Comparison of ENCODE assay signal across 21 cellular contexts in the genomic region with DNA sequence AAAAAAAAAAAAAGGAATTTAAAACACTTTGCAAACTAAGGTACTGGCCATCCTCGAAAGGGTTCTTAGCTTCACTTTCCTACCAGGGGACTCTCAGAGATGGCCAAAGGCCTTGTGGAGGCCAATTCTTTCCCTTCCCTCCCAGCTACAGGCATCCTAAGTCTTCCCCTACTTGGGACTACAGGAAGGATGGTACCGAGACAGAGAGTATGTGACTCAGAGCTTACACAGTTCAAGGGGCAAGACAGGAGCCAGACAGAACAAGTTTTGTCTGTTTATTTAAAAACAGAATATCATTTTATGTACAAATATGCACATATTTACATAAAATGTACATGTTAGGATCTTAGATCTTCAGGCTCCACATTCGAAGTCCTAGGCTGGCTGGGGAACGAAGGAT. TPM values are rescaled to one million over a fixed set of nuclear protein-coding genes. Genes with fewer than 3 reads are reported as not detected.
DNase-seq lines count a peak whose midpoint lies in the region; ATAC-seq and TF ChIP-seq lines count a peak whose summit lies in the region.
"Had no signal": no experiment of that assay in that cellular context is flagged by ENCODE, and none has a peak within 500 bp of the region (broad histone marks: within the 10 kb centered on the region; RNA-seq: fewer than 3 reads in every experiment).

No MANE protein-coding gene starts in this region.

- no peak for DNase-seq in DND-41
- DNase-seq in activated CD4-positive, alpha-beta memory T cell treated with anti-CD3 and anti-CD28 coated beads for 36 hours = no peak
- DNase-seq in immature natural killer cell = no peak
- DNase-seq in NCI-H128 (lab: John Stamatoyannopoulos, UW; ENCODE audit: unreplicated experiment) = no peak
- no peak for DNase-seq in colonic mucosa
- DNase-seq in stimulated activated CD4-positive, alpha-beta T cell treated with anti-CD3 and anti-CD28 coated beads, Interleukin-2, amount 100 ng/mL, for 48 hours = no peak
- DNase-seq in left lobe of liver (ENCODE audit: low spot score) = no peak
- DNase-seq: activated CD8-positive, alpha-beta memory T cell treated with anti-CD3 and anti-CD28 coated beads, Interleukin-2, amount 50 U/mL, for 48 hours; amniotic stem cell; cerebellar nuclear complex; DMS153; left ventricle myocardium inferior; NCI-H1105; NCI-H446; OCI-M1; psoas muscle had no signal

- no peak overlapping the region for H3K9ac ChIP-seq in BLaER1
- H3K9ac ChIP-seq in DND-41 (ENCODE audit: low read depth, low read length) = no peak overlapping the region
- H3K9ac ChIP-seq in colonic mucosa (ENCODE audit: low read depth in 2 of 2, low read length in 2 of 2) = no peak overlapping the region

- H4K20me1 ChIP-seq in BLaER1 = peaks cover 20% of the 10 kb centered on the region; the same call in 1 of the 2 replicates
- peaks cover 16% of the 10 kb centered on the region for H4K20me1 ChIP-seq in DND-41 (ENCODE audit: insufficient read depth, low read length)

- H3K79me2 ChIP-seq in DND-41 (ENCODE audit: insufficient read depth, low read length) = peaks cover 38% of the 10 kb centered on the region

- H3K36me3 ChIP-seq in BLaER1 = peaks cover 14% of the 10 kb centered on the region
- peaks cover 12% of the 10 kb centered on the region for H3K36me3 ChIP-seq in DND-41 (ENCODE audit: insufficient read depth, low read length)
- H3K36me3 ChIP-seq in colonic mucosa = no peaks in the 10 kb centered on the region
- H3K36me3 ChIP-seq: left ventricle myocardium inferior had no signal

- ATAC-seq in DND-41 (ENCODE audit: insufficient read depth, low read depth) = no peak
- no peak for ATAC-seq in left lobe of liver
- ATAC-seq: psoas muscle had no signal

- peaks cover 2% of the 10 kb centered on the region for H3K9me3 Mint-ChIP-seq in activated CD4-positive, alpha-beta memory T cell treated with anti-CD3 and anti-CD28 coated beads for 36 hours
- no peaks in the 10 kb centered on the region for H3K9me3 Mint-ChIP-seq in immature natural killer cell

- H3K4me1 Mint-ChIP-seq in activated CD4-positive, alpha-beta memory T cell treated with anti-CD3 and anti-CD28 coated beads for 36 hours (ENCODE audit: low read depth) = peaks cover 38% of the 10 kb centered on the region
- H3K4me1 Mint-ChIP-seq in immature natural killer cell = peaks cover 51 to 65% of the 10 kb centered on the region in 2 donors

- intact Hi-C loops in activated CD4-positive, alpha-beta memory T cell treated with anti-CD3 and anti-CD28 coated beads for 36 hours (cut with micrococcal nuclease) = loop anchor here (1.0 kb wide), 2 partner anchors 22 to 27 kb away; no protein-coding TSS in a partner anchor
- intact Hi-C loops in colonic mucosa (cut with DNase I) = no loop called here

- H3K27me3 ChIP-seq in BLaER1 (no peaks in the 10 kb centered on the region), DND-41 (ENCODE audit: insufficient read depth, low read length, poor library complexity) (no peaks in the 10 kb centered on the region), colonic mucosa (no peaks in the 10 kb centered on the region)

- no peaks in the 10 kb centered on the region for H3K9me3 ChIP-seq in BLaER1
- no peaks in the 10 kb centered on the region for H3K9me3 ChIP-seq in DND-41 (ENCODE audit: insufficient read depth, low read length, severe bottlenecking)
- no peaks in the 10 kb centered on the region for H3K9me3 ChIP-seq in colonic mucosa
- H3K9me3 ChIP-seq: left ventricle myocardium inferior, psoas muscle had no signal

- H3K4me2 ChIP-seq in BLaER1 = peak overlapping the region; percentile 100
- H3K4me2 ChIP-seq in DND-41 (ENCODE audit: insufficient read depth, low read length) = no peak overlapping the region

- peaks cover 48% of the 10 kb centered on the region for H3K4me1 ChIP-seq in BLaER1
- peaks cover 43% of the 10 kb centered on the region for H3K4me1 ChIP-seq in DND-41 (ENCODE audit: insufficient read depth, low read length)
- no peaks in the 10 kb centered on the region for H3K4me1 ChIP-seq in colonic mucosa
- H3K4me1 ChIP-seq: left ventricle myocardium inferior, psoas muscle had no signal

- H2AFZ ChIP-seq in DND-41 (ENCODE audit: low read depth, low read length) = no peak overlapping the region; the same call in 1 of the 2 replicates

- H3K4me3 ChIP-seq in BLaER1 = no peak overlapping the region
- H3K4me3 ChIP-seq in DND-41 (ENCODE audit: low read depth in 1 of 2, low read length in 2 of 2) = no peak overlapping the region
- H3K4me3 ChIP-seq in colonic mucosa = no peak overlapping the region
- H3K4me3 ChIP-seq: left ventricle myocardium inferior, psoas muscle, SK-N-MC had no signal

- H3K27ac Mint-ChIP-seq in activated CD4-positive, alpha-beta memory T cell treated with anti-CD3 and anti-CD28 coated beads for 36 hours = peak overlapping the region; percentile 99
- H3K27ac Mint-ChIP-seq in immature natural killer cell = peak overlapping the region; percentile 94 to 98 (median 97)

- CTCF ChIA-PET in activated CD4-positive, alpha-beta memory T cell treated with anti-CD3 and anti-CD28 coated beads for 36 hours (lab: Charles Lee) = interaction anchor here (0.5 to 7.3 kb wide), 14 partner anchors 9 to 156 kb away, joined by 3 to 120 read pairs (median 7); partner anchors contain the start of genes DEDD, KLHDC9, NIT1 and PFDN2

- POLR2A ChIA-PET in activated CD4-positive, alpha-beta memory T cell treated with anti-CD3 and anti-CD28 coated beads for 36 hours (lab: Charles Lee) = interaction anchor here (0.6 to 3.9 kb wide), 11 partner anchors 8 to 132 kb away, joined by 3 to 39 read pairs (median 5); partner anchors contain the start of genes DEDD, NIT1, PFDN2 and TSTD1

- no peak overlapping the region for H3K4me3 Mint-ChIP-seq in activated CD4-positive, alpha-beta memory T cell treated with anti-CD3 and anti-CD28 coated beads for 36 hours
- H3K4me3 Mint-ChIP-seq in immature natural killer cell = peak overlapping the region in 2 of 5 donors; percentile 29 to 44

- TF ChIP-seq CTCF in DND-41 (IDR thresholded peaks at IDR 0.05; ENCODE audit: borderline replicate concordance, extremely low read depth, low read length, poor library complexity, severe bottlenecking) (no peak), colonic mucosa (IDR thresholded peaks at IDR 0.05) (no peak)

- H3K27ac ChIP-seq in BLaER1 (peak overlapping the region; percentile 96), DND-41 (ENCODE audit: low read length) (peak overlapping the region; percentile 60), colonic mucosa (no peak overlapping the region)
- H3K27ac ChIP-seq: psoas muscle, SK-N-MC, VCaP had no signal

- H3K27me3 Mint-ChIP-seq in activated CD4-positive, alpha-beta memory T cell treated with anti-CD3 and anti-CD28 coated beads for 36 hours = no peaks in the 10 kb centered on the region
- peaks cover 12 to 27% (median 15%) of the 10 kb centered on the region in 3 donors for H3K27me3 Mint-ChIP-seq in immature natural killer cell (ENCODE audit: low read depth in 3 of 3)

- peaks cover 27% of the 10 kb centered on the region for H3K36me3 Mint-ChIP-seq in activated CD4-positive, alpha-beta memory T cell treated with anti-CD3 and anti-CD28 coated beads for 36 hours
- H3K36me3 Mint-ChIP-seq in immature natural killer cell = peaks cover 8 to 14% (median 8%) of the 10 kb centered on the region in 3 donors

RNA-seq across cellular contexts. Expression of gene ARHGAP30, which starts 1.0 kb away (rescaled TPM):
- total RNA-seq in activated CD4-positive, alpha-beta memory T cell treated with anti-CD3 and anti-CD28 coated beads for 36 hours = 100 to 1,000 TPM; 171 to 178 TPM
- 100 to 1,000 TPM in 2 of 3 donors, 10 to 100 TPM in 1; 98.0 to 265 (median 103) TPM for polyA plus RNA-seq in immature natural killer cell
- 1 to 10 TPM; 3.5 to 5.3 TPM for total RNA-seq in colonic mucosa
- total RNA-seq in left lobe of liver = 4.0 TPM
- total RNA-seq: myocyte had no signal

RNA-seq across cellular contexts. Expression of gene NECTIN4, which starts 18.6 kb away (rescaled TPM):
- total RNA-seq in activated CD4-positive, alpha-beta memory T cell treated with anti-CD3 and anti-CD28 coated beads for 36 hours = under 1 TPM in 1 of 2 experiments, not detected in 1; 0.05 TPM
- polyA plus RNA-seq in immature natural killer cell = not detected
- 1 to 10 TPM; 4.6 to 7.8 TPM for total RNA-seq in colonic mucosa
- not detected for total RNA-seq in left lobe of liver
- total RNA-seq: frontal cortex, left ventricle myocardium inferior, psoas muscle had no signal

RNA-seq across cellular contexts. Expression of gene USF1, which starts 25.0 kb away (rescaled TPM):
- 10 to 100 TPM; 43.4 to 43.7 TPM for total RNA-seq in activated CD4-positive, alpha-beta memory T cell treated with anti-CD3 and anti-CD28 coated beads for 36 hours
- polyA plus RNA-seq in immature natural killer cell = 10 to 100 TPM in 1 of 3 donors, 1 to 10 TPM in 1, not detected in 1; 7.9 to 12.2 TPM
- total RNA-seq in colonic mucosa (10 to 100 TPM; 63.6 TPM), left lobe of liver (27.6 TPM)

RNA-seq across cellular contexts. Expression of gene KLHDC9, which starts 27.4 kb away (rescaled TPM):
- total RNA-seq in activated CD4-positive, alpha-beta memory T cell treated with anti-CD3 and anti-CD28 coated beads for 36 hours = 1 to 10 TPM; 1.2 to 1.6 TPM
- under 1 TPM in 1 of 3 donors, not detected in 2; 0.59 TPM for polyA plus RNA-seq in immature natural killer cell
- 10 to 100 TPM in 1 of 2 donors, 1 to 10 TPM in 1; 7.1 to 10.1 TPM for total RNA-seq in colonic mucosa
- 6.2 TPM for total RNA-seq in left lobe of liver

RNA-seq across cellular contexts. Expression of gene TSTD1, which starts 32.0 kb away (rescaled TPM):
- 10 to 100 TPM; 70.2 to 77.7 TPM for total RNA-seq in activated CD4-positive, alpha-beta memory T cell treated with anti-CD3 and anti-CD28 coated beads for 36 hours
- polyA plus RNA-seq in immature natural killer cell = 100 to 1,000 TPM; 229 to 385 (median 349) TPM
- total RNA-seq in colonic mucosa = 10 to 100 TPM; 74.7 to 87.8 TPM
- total RNA-seq in left lobe of liver = 30.7 TPM

Comparison
In these comparisons a context has a peak if more than half of its experiments do, and no peak if none do; other contexts are left out.
1. RNA of gene ARHGAP30, which starts 1.0 kb away (total RNA-seq): 171 to 178 TPM in activated CD4-positive, alpha-beta memory T cell treated with anti-CD3 and anti-CD28 coated beads for 36 hours; 3.5 to 5.3 TPM in colonic mucosa and 4.0 TPM in left lobe of liver (single experiment); every median in the first group is over 10 times any median in the second.